Comparison of ENCODE assay signal across 8 cellular contexts in the genomic region with DNA sequence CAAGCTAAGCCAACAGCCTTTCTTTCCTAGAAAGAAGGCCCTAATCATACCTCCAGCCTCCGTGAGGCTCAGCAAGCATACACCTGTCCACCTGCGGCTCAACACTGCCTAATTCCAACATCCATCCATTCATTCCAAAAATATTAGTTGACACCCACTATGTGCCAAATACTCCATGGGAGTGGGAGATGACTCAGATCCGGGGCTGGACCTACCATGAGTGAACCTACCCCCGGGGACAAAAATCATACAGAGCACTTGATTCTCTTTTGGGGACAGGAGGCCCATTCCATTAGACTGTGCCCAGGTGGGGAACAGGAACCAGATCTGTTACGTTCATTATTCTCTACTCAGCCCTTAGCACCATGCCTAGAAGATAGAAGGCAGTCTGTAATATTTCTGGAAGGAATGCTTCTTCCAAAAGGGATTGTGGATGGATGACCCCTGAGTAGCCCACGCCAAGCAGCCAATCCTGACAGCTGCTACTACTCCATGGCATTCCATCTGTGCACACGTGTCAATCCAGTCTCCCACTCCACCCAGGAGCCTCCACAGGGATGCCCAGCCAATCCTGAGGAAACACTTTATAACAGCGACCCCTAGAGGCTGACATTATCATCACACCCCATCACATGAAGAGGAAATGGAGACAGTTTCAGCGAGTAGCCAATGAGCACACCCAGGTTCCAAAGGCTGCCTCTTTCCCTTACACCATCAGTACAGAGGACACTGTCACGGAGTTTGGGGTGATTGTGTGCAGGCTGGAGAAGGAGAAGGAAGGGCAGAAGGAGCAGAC.
DNase-seq lines count a peak whose midpoint lies in the region; ATAC-seq and TF ChIP-seq lines count a peak whose summit lies in the region.

No MANE protein-coding gene starts in this region.

- H3K27me3 ChIP-seq in sigmoid colon, result no peaks in the 10 kb centered on the region

- H3K9me3 Mint-ChIP-seq in CD14-positive monocyte, result peaks cover 0 to 5% (median 0%) of the 10 kb centered on the region in 7 donors
- H3K9me3 Mint-ChIP-seq in stimulated activated naive B cell treated with anti-CD40 and anti-IgM and Interleukin-4, amounts not matched to agents 10 μg/mL and 1 μg/mL and 100 μg/mL, for 72 hours, result no peaks in the 10 kb centered on the region

- H3K4me3 ChIP-seq in epithelial cell of esophagus (ENCODE audit: low read length) (no peak overlapping the region), sigmoid colon (no peak overlapping the region)

- peaks cover 4% of the 10 kb centered on the region for H3K4me1 Mint-ChIP-seq in CD14-positive monocyte
- no peaks in the 10 kb centered on the region for H3K4me1 Mint-ChIP-seq in stimulated activated naive B cell treated with anti-CD40 and anti-IgM and Interleukin-4, amounts not matched to agents 10 μg/mL and 1 μg/mL and 100 μg/mL, for 72 hours

- TF ChIP-seq CTCF in CD14-positive monocyte (IDR thresholded peaks at IDR 0.05) (peak; percentile 40), GM13976 (IDR thresholded peaks at IDR 0.05; ENCODE audit: borderline replicate concordance, control extremely low read depth, extremely low read depth, insufficient read depth, missing control alignments) (peak; percentile 36), epithelial cell of esophagus (IDR thresholded peaks at IDR 0.05; ENCODE audit: insufficient read depth, low read depth, low read length, missing control alignments) (peak; percentile 65), sigmoid colon (IDR thresholded peaks at IDR 0.05) (peak in 1 of 4 experiments; percentile 32)

- DNase-seq in CD14-positive monocyte (ENCODE audit: low spot score), result no peak
- peak; percentile 62 for DNase-seq in GM13976 (ENCODE audit: low spot score)
- DNase-seq in NCI-H774 (lab: John Stamatoyannopoulos, UW), result peak; percentile 7
- peak; percentile 63 for DNase-seq in epithelial cell of esophagus (ENCODE audit: low read depth)
- no peak for DNase-seq in stimulated activated naive B cell treated with anti-CD40 and anti-IgM and Interleukin-4, amounts not matched to agents 10 μg/mL and 1 μg/mL and 100 μg/mL, for 72 hours
- no peak for DNase-seq in sigmoid colon

- peak in 1 of 2 donors; percentile 27 for ATAC-seq in stimulated activated naive B cell treated with anti-CD40 and anti-IgM and Interleukin-4, amounts not matched to agents 10 μg/mL and 1 μg/mL and 100 μg/mL, for 72 hours (replicated peaks)
- ATAC-seq in GM19035 (IDR thresholded peaks at IDR 0.05; ENCODE audit: unreplicated experiment), result no peak
- ATAC-seq in GM18498 (IDR thresholded peaks at IDR 0.05; ENCODE audit: unreplicated experiment), result no peak

- WGBS in sigmoid colon, 2 donors, result 56 to 59% methylated on average over 10 of the region's 10 CpGs

- TF ChIP-seq POLR2A in sigmoid colon (IDR thresholded peaks at IDR 0.05), result no peak

- H3K36me3 ChIP-seq in sigmoid colon, result no peaks in the 10 kb centered on the region

- no peaks in the 10 kb centered on the region for H3K36me3 Mint-ChIP-seq in CD14-positive monocyte
- no peaks in the 10 kb centered on the region for H3K36me3 Mint-ChIP-seq in stimulated activated naive B cell treated with anti-CD40 and anti-IgM and Interleukin-4, amounts not matched to agents 10 μg/mL and 1 μg/mL and 100 μg/mL, for 72 hours

- no peak overlapping the region for H3K27ac Mint-ChIP-seq in CD14-positive monocyte
- peak overlapping the region; percentile 56 for H3K27ac Mint-ChIP-seq in stimulated activated naive B cell treated with anti-CD40 and anti-IgM and Interleukin-4, amounts not matched to agents 10 μg/mL and 1 μg/mL and 100 μg/mL, for 72 hours

- no peaks in the 10 kb centered on the region for H3K9me3 ChIP-seq in sigmoid colon

- no peak overlapping the region for H3K27ac ChIP-seq in sigmoid colon

- TF ChIP-seq EP300 in sigmoid colon (IDR thresholded peaks at IDR 0.05), result no peak

- H3K4me1 ChIP-seq in sigmoid colon, result peaks cover 0 to 7% (median 2%) of the 10 kb centered on the region in 4 donors

- peaks cover 1 to 9% (median 5%) of the 10 kb centered on the region in 3 donors for H3K27me3 Mint-ChIP-seq in CD14-positive monocyte (ENCODE audit: low read depth in 3 of 3)
- H3K27me3 Mint-ChIP-seq in stimulated activated naive B cell treated with anti-CD40 and anti-IgM and Interleukin-4, amounts not matched to agents 10 μg/mL and 1 μg/mL and 100 μg/mL, for 72 hours, result peaks cover 9 to 15% of the 10 kb centered on the region in 2 donors

- intact Hi-C loops in CD14-positive monocyte (cut with micrococcal nuclease) (no loop called here), sigmoid colon (cut with DNase I) (no loop called here)

- in situ Hi-C loops in GM13976 (cut with MboI; ENCODE audit: low sequenced_read_pairs, unreplicated experiment), result no loop called here

- H3K4me3 Mint-ChIP-seq in CD14-positive monocyte, result no peak overlapping the region
- H3K4me3 Mint-ChIP-seq in stimulated activated naive B cell treated with anti-CD40 and anti-IgM and Interleukin-4, amounts not matched to agents 10 μg/mL and 1 μg/mL and 100 μg/mL, for 72 hours, result no peak overlapping the region

Comparison
In these comparisons a context has a peak if more than half of its experiments do, and no peak if none do; other contexts are left out.
1. DNase-seq: peak in GM13976 (single experiment), NCI-H774 (single experiment) and epithelial cell of esophagus (single experiment); none in CD14-positive monocyte (single experiment), stimulated activated naive B cell treated with anti-CD40 and anti-IgM and Interleukin-4, amounts not matched to agents 10 μg/mL and 1 μg/mL and 100 μg/mL, for 72 hours (single experiment) and sigmoid colon (single experiment).